In genomic region chr11:7900686-7901085, GRCh38 we compare ENCODE assay signal across 1 cellular context.
TF ChIP-seq lines count a peak whose summit lies in the region.

No MANE protein-coding gene starts in this region.

TF ChIP-seq in HepG2, 621 proteins besides CTCF, POLR2A, EP300 and RAD21:
- TF ChIP-seq CEBPB (IDR thresholded peaks at IDR 0.05; ENCODE audit: borderline replicate concordance, low read depth, low read length) (peak; percentile 53; the same call in 1 of the 2 replicates), REL (CRISPR knock-in tag; conservative IDR thresholded peaks at IDR 0.05) (no peak)
